13 cellular contexts compared by ENCODE assay signal in genomic region chr17:53353919-53354351, GRCh38.
DNase-seq lines count a peak whose midpoint lies in the region; ATAC-seq and TF ChIP-seq lines count a peak whose summit lies in the region.
"Had no signal": no experiment of that assay in that cellular context is flagged by ENCODE, and none has a peak within 500 bp of the region (broad histone marks: within the 10 kb centered on the region; RNA-seq: fewer than 3 reads in every experiment).

No MANE protein-coding gene starts in this region.

- intact Hi-C loops in left colon (cut with DNase I, micrococcal nuclease) = no loop called here

- DNase-seq in DMS153 (lab: John Stamatoyannopoulos, UW) (peak; percentile 52), NCI-H2081 (lab: John Stamatoyannopoulos, UW) (peak; percentile 90 to 94), astrocyte of the cerebellum (ENCODE audit: low read depth) (peak; percentile 47), left colon (peak; percentile 19 to 49), GF-D8 (lab: John Stamatoyannopoulos, UW) (no peak), A172 (ENCODE audit: low spot score) (no peak)
- DNase-seq: DMS79 treated with DMSO at 0.1 percent for 48 hours; NCI-H1417; stimulated activated CD4-positive, alpha-beta T cell treated with anti-CD3 and anti-CD28 coated beads, Interleukin-4, amount 100 ng/mL, for 4 hours; T-cell had no signal

- TF ChIP-seq CTCF in astrocyte of the cerebellum (IDR thresholded peaks at IDR 0.05; ENCODE audit: low read depth, low read length, missing control alignments) = no peak

- in situ Hi-C loops in astrocyte of the cerebellum (cut with HindIII; ENCODE audit: low sequenced_read_pairs) = no loop called here

- H3K4me3 ChIP-seq in astrocyte of the cerebellum (ENCODE audit: low read depth, low read length) = no peak overlapping the region
- H3K4me3 ChIP-seq: GM12878 had no signal

- ATAC-seq in left colon (peak; percentile 71), HG03521 (IDR thresholded peaks at IDR 0.05; ENCODE audit: unreplicated experiment) (no peak), GM18909 (IDR thresholded peaks at IDR 0.05; ENCODE audit: poor library complexity, unreplicated experiment) (no peak)
- ATAC-seq: GM12878, T-cell had no signal

Comparison
In these comparisons a context has a peak if more than half of its experiments do, and no peak if none do; other contexts are left out.
1. DNase-seq: peak in DMS153 (single experiment), NCI-H2081 (2 of 2), astrocyte of the cerebellum (single experiment) and left colon (2 of 2); none in GF-D8 (single experiment) and A172 (single experiment).